1 cellular context compared by ENCODE assay signal in the genomic region with DNA sequence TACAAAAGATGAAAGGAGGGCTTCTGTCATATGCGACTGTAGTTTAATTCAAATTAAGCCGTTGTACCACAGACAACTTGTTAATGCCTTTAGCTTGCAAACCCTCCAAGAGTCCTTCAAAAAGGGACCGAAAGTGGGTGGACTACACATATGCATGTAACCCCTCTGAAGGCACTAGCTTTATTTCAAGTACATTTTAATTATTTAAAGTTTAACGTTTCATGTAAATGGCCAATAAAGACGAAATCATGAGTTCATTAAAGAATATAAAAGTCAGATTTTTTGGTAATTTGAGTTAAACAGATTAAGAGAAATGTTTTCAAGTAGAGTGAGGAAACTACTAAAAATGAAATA.
TF ChIP-seq lines count a peak whose summit lies in the region.

No MANE protein-coding gene starts in this region.

TF ChIP-seq in H1, 55 proteins besides CTCF, POLR2A, EP300 and RAD21:
- TF ChIP-seq SRF (IDR thresholded peaks at IDR 0.05; ENCODE audit: low read depth, low read length) (no peak), SUZ12 (IDR thresholded peaks at IDR 0.05; ENCODE audit: low read length) (peak; percentile 12; the same call in 1 of the 2 replicates)
